Comparison of ENCODE assay signal across 8 cellular contexts in the genomic region with DNA sequence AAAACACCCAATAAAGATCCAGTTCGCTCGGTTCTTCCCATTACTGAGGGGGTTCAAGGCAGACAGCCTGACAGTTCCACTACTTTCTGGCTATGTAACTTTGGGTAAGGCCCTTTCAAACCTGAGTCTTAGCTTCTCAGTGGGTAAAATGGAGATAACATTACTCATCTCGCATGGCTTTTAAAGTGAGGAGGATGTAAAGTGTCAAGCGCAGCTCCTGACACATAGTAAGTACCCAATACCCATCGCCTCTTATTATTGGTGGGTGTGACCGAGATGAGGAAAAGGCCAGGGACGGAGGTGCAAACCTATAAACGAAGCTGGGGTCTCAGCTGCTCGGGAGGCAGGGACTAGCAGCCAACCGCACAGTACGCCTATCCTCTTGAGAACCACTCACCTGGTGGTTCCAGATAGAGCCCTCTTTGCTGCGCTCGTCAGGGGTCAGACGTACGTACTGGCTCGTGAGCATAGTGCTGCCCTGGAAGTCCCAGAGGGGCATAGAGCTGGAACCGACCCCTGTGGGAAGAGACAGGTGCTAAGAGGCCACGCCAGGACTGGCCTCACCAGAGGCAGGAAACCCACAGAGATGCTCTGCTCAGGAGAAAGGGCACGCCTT. TPM values are rescaled to one million over a fixed set of nuclear protein-coding genes. Genes with fewer than 3 reads are reported as not detected.
A peak's percentile ranks its signal among the peaks of the same experiment; 100 is the strongest.
DNase-seq lines count a peak whose midpoint lies in the region; ATAC-seq and TF ChIP-seq lines count a peak whose summit lies in the region.

No MANE protein-coding gene starts in this region.

- peak overlapping the region; percentile 97 to 99 (median 98) for H3K4me3 Mint-ChIP-seq in IgD-negative memory B cell
- peak overlapping the region; percentile 95 to 100 (median 98) for H3K4me3 Mint-ChIP-seq in naive thymus-derived CD8-positive, alpha-beta T cell

- peak overlapping the region; percentile 84 for H3K4me3 ChIP-seq in coronary artery

- DNase-seq in ELR (ENCODE audit: low read depth): peak; percentile 42
- no peak for DNase-seq in coronary artery (ENCODE audit: low spot score)
- no peak for DNase-seq in naive thymus-derived CD8-positive, alpha-beta T cell
- DNase-seq in effector CD8-positive, alpha-beta T cell (lab: John Stamatoyannopoulos, UW): no peak
- no peak for DNase-seq in foreskin melanocyte
- DNase-seq in germinal center (ENCODE audit: low spot score): no peak

- no peak for TF ChIP-seq CTCF in coronary artery (IDR thresholded peaks at IDR 0.05)

- H3K36me3 Mint-ChIP-seq in IgD-negative memory B cell: peaks cover 2% of the 10 kb centered on the region
- peaks cover 0 to 34% (median 4%) of the 10 kb centered on the region in 3 donors for H3K36me3 Mint-ChIP-seq in naive thymus-derived CD8-positive, alpha-beta T cell

- no peak for ATAC-seq in naive thymus-derived CD8-positive, alpha-beta T cell
- ATAC-seq in HG02938 (IDR thresholded peaks at IDR 0.05; ENCODE audit: unreplicated experiment): no peak

- peak overlapping the region; percentile 57 to 88 for H3K27ac ChIP-seq in coronary artery

- H3K4me1 Mint-ChIP-seq in IgD-negative memory B cell: peaks cover 32 to 45% (median 36%) of the 10 kb centered on the region in 3 donors
- peaks cover 22 to 74% (median 66%) of the 10 kb centered on the region in 4 donors for H3K4me1 Mint-ChIP-seq in naive thymus-derived CD8-positive, alpha-beta T cell

- H3K27ac Mint-ChIP-seq in IgD-negative memory B cell: peak overlapping the region; percentile 99 to 100 (median 99)
- H3K27ac Mint-ChIP-seq in naive thymus-derived CD8-positive, alpha-beta T cell: peak overlapping the region; percentile 97 to 100 (median 100)

- POLR2A ChIA-PET in naive thymus-derived CD8-positive, alpha-beta T cell (lab: Charles Lee): interaction anchor here (0.8 to 12.6 kb wide), 17 partner anchors 10 to 147 kb away, joined by 3 to 247 read pairs (median 7); partner anchors contain the start of genes GRK6, PDLIM7, PRELID1 and RAB24

- H3K9me3 Mint-ChIP-seq in IgD-negative memory B cell: no peaks in the 10 kb centered on the region
- peaks cover 0 to 2% (median 0%) of the 10 kb centered on the region in 9 donors for H3K9me3 Mint-ChIP-seq in naive thymus-derived CD8-positive, alpha-beta T cell

- H3K27me3 Mint-ChIP-seq in IgD-negative memory B cell: no peaks in the 10 kb centered on the region
- H3K27me3 Mint-ChIP-seq in naive thymus-derived CD8-positive, alpha-beta T cell: no peaks in the 10 kb centered on the region

RNA-seq across cellular contexts. Expression of gene LMAN2, which starts 0.6 kb away (rescaled TPM):
- polyA plus RNA-seq in IgD-negative memory B cell: 171 TPM
- total RNA-seq in naive thymus-derived CD8-positive, alpha-beta T cell: 10 to 100 TPM; 77.1 to 89.0 TPM
- 100 to 1,000 TPM; 212 to 243 (median 242) TPM for polyA plus RNA-seq in naive thymus-derived CD8-positive, alpha-beta T cell

RNA-seq across cellular contexts. Expression of gene RGS14, which starts 6.8 kb away (rescaled TPM):
- 49.5 TPM for polyA plus RNA-seq in IgD-negative memory B cell
- total RNA-seq in naive thymus-derived CD8-positive, alpha-beta T cell: 100 to 1,000 TPM; 117 to 122 TPM
- 10 to 100 TPM; 40.9 to 89.3 (median 45.9) TPM for polyA plus RNA-seq in naive thymus-derived CD8-positive, alpha-beta T cell

RNA-seq across cellular contexts. Expression of gene SLC34A1, which starts 33.4 kb away (rescaled TPM):
- polyA plus RNA-seq in IgD-negative memory B cell: not detected
- under 1 TPM; 0.16 to 0.25 TPM for total RNA-seq in naive thymus-derived CD8-positive, alpha-beta T cell
- not detected for polyA plus RNA-seq in naive thymus-derived CD8-positive, alpha-beta T cell

RNA-seq across cellular contexts. Expression of gene MXD3, which starts 39.2 kb away (rescaled TPM):
- 4.1 TPM for polyA plus RNA-seq in IgD-negative memory B cell
- total RNA-seq in naive thymus-derived CD8-positive, alpha-beta T cell: 10 to 100 TPM; 13.6 to 18.1 TPM
- 1 to 10 TPM in 1 of 3 donors, under 1 TPM in 2; 0.07 to 1.1 (median 0.44) TPM for polyA plus RNA-seq in naive thymus-derived CD8-positive, alpha-beta T cell

RNA-seq across cellular contexts. Expression of gene PRELID1, which starts 47.3 kb away (rescaled TPM):
- 248 TPM for polyA plus RNA-seq in IgD-negative memory B cell
- total RNA-seq in naive thymus-derived CD8-positive, alpha-beta T cell: 10 to 100 TPM; 54.2 to 61.4 TPM
- 100 to 1,000 TPM; 163 to 204 (median 180) TPM for polyA plus RNA-seq in naive thymus-derived CD8-positive, alpha-beta T cell
